8 cellular contexts compared by ENCODE assay signal in the genomic region with DNA sequence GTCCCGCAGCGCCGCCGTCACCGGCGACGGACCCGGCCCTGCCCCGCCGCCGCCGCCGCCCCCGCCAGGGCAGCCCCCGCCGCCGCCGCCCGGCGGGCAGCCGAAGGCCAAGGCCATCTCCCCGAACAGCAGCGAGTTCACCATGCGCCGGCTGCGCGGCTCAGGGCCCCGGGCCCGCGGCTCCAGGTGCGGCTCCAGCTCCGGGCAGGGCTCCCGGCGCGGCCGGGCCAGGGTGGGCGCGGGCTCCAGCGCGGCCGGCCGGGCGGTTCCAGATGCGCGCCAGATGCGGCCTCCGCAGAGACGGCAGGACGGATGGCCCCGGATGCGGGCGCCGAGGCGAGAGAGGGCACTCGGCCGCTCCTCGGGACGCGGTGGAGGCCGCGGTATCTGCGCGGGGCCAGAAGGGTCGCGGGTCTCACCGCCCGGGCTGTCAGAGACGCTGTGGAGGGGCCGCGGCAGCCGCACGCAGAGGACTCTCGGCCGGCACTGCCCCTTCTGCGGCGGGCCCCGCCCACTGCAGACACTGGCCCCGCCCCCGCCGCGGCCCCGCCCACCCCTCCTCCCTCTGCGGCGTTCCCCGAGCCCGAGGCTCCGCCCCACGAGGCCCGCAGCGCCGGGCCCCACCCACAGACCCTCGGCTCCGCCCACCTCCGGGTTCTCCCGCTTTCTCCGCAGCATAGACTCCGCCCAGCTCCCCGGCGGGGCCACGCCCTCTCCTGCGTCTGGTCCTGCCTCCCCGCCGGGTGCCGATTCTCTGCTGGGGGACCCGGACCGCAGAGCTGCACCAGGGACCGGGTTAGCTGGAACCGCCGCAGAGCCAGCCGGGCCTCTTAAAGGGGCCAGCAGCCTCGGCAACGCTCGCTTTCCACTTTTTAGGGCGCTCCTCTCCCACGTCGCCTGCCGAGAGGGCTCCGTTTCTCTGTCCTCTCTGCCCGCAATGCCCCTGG. TPM values are rescaled to one million over a fixed set of nuclear protein-coding genes. Genes with fewer than 3 reads are reported as not detected.
DNase-seq lines count a peak whose midpoint lies in the region; ATAC-seq and TF ChIP-seq lines count a peak whose summit lies in the region.

IFFO2 (minus strand) TSS at position 488 of the 947 bp plus-strand sequence; CDS start at position 144, 344 bp downstream.

- no peaks in the 10 kb centered on the region for H3K9me3 ChIP-seq in parathyroid adenoma (ENCODE audit: control insufficient read depth, low read length)
- no peaks in the 10 kb centered on the region for H3K9me3 ChIP-seq in tibial artery

- TF ChIP-seq CTCF in GM10248 (IDR thresholded peaks at IDR 0.05; ENCODE audit: control extremely low read depth, extremely low read depth, low read depth, missing control alignments) (no peak), HFF-Myc (IDR thresholded peaks at IDR 0.05; ENCODE audit: low read depth, low read length, missing control alignments) (no peak), parathyroid adenoma (IDR thresholded peaks at IDR 0.05) (no peak), tibial artery (IDR thresholded peaks at IDR 0.05) (no peak)

- POLR2A ChIA-PET in GM10248 (lab: Yijun Ruan, JAX), result interaction anchor here (0.6 to 1.4 kb wide), 4 partner anchors 9 to 71 kb away, joined by 3 to 4 read pairs (median 3); partner anchors contain the start of gene ALDH4A1

- no peaks in the 10 kb centered on the region for H3K9me3 Mint-ChIP-seq in activated naive CD8-positive, alpha-beta T cell treated with anti-CD3 and anti-CD28 coated beads, Interleukin-2, amount 50 U/mL, for 24 hours

- H3K4me2 ChIP-seq in parathyroid adenoma (ENCODE audit: low read length), result peak within 1 kb of the TSS; percentile 80

- H3K27ac ChIP-seq in parathyroid adenoma, result peak within 1 kb of the TSS; percentile 24
- H3K27ac ChIP-seq in tibial artery, result peak within 1 kb of the TSS; percentile 94 to 98

- H3K36me3 ChIP-seq in parathyroid adenoma (ENCODE audit: control insufficient read depth, insufficient read depth, low read length) (no peaks in the 10 kb centered on the region), tibial artery (no peaks in the 10 kb centered on the region)

- peaks cover 12% of the 10 kb centered on the region for H3K36me3 Mint-ChIP-seq in activated naive CD8-positive, alpha-beta T cell treated with anti-CD3 and anti-CD28 coated beads, Interleukin-2, amount 50 U/mL, for 24 hours (ENCODE audit: low read depth)

- peak within 1 kb of the TSS; percentile 34 for H3K27ac Mint-ChIP-seq in activated naive CD8-positive, alpha-beta T cell treated with anti-CD3 and anti-CD28 coated beads, Interleukin-2, amount 50 U/mL, for 24 hours

- H3K4me1 Mint-ChIP-seq in activated naive CD8-positive, alpha-beta T cell treated with anti-CD3 and anti-CD28 coated beads, Interleukin-2, amount 50 U/mL, for 24 hours, result peaks cover 53% of the 10 kb centered on the region

- H3K27me3 ChIP-seq in parathyroid adenoma (ENCODE audit: control insufficient read depth, insufficient read depth, low read length) (no peaks in the 10 kb centered on the region), tibial artery (no peaks in the 10 kb centered on the region)

- peaks cover 25% of the 10 kb centered on the region for H3K79me2 ChIP-seq in parathyroid adenoma

- CTCF ChIA-PET in GM10248 (lab: Yijun Ruan, JAX), result interaction anchor here (1.0 to 2.4 kb wide), 7 partner anchors 10 to 54 kb away, joined by 4 to 8 read pairs (median 6); partner anchors contain the start of gene ALDH4A1

- ATAC-seq in activated naive CD8-positive, alpha-beta T cell treated with anti-CD3 and anti-CD28 coated beads, Interleukin-2, amount 50 U/mL, for 24 hours, result peak; percentile 63
- ATAC-seq in Right ventricle myocardium superior (ENCODE audit: poor library complexity), result peak; percentile 98

- peaks cover 7% of the 10 kb centered on the region for H3K27me3 Mint-ChIP-seq in activated naive CD8-positive, alpha-beta T cell treated with anti-CD3 and anti-CD28 coated beads, Interleukin-2, amount 50 U/mL, for 24 hours

- H2AFZ ChIP-seq in parathyroid adenoma, result peak within 1 kb of the TSS; percentile 81

- H3K4me1 ChIP-seq in parathyroid adenoma (peaks cover 15% of the 10 kb centered on the region), tibial artery (peaks cover 0 to 45% (median 37%) of the 10 kb centered on the region in 4 donors)

- H3K4me3 Mint-ChIP-seq in activated naive CD8-positive, alpha-beta T cell treated with anti-CD3 and anti-CD28 coated beads, Interleukin-2, amount 50 U/mL, for 24 hours, result peak within 1 kb of the TSS; percentile 83

- DNase-seq in GM10248 (ENCODE audit: extremely low spot score) (peak; percentile 100), HFF-Myc (ENCODE audit: extremely low read depth, low read depth) (peak; percentile 77), NAMALWA (ENCODE audit: low spot score) (peak; percentile 90), T follicular helper cell (ENCODE audit: low read depth) (peak; percentile 98), Right ventricle myocardium superior (peak; percentile 99), tibial artery (peak; percentile 97 to 99)
- peak; percentile 100 for DNase-seq in activated naive CD8-positive, alpha-beta T cell treated with anti-CD3 and anti-CD28 coated beads, Interleukin-2, amount 50 U/mL, for 24 hours

- intact Hi-C loops in Right ventricle myocardium superior (cut with DNase I), result loop anchor here (5.0 kb wide), 1 partner anchor 44 kb away; no protein-coding TSS in a partner anchor
- intact Hi-C loops in tibial artery (cut with DNase I; ENCODE audit: low total_unique reads), result no loop called here

- H3K9ac ChIP-seq in parathyroid adenoma, result no peak within 1 kb of the TSS

- H3K4me3 ChIP-seq in HFF-Myc (replicated peaks; ENCODE audit: low read depth, low read length) (peak within 1 kb of the TSS; percentile 57), parathyroid adenoma (ENCODE audit: low read depth, low read length) (peak within 1 kb of the TSS; percentile 68), tibial artery (peak within 1 kb of the TSS; percentile 71 to 81)

RNA-seq across cellular contexts. Expression of gene IFFO2, which starts in this region (rescaled TPM):
- 4.4 TPM for total RNA-seq in Right ventricle myocardium superior

Comparison
In these comparisons a context has a peak if more than half of its experiments do, and no peak if none do; other contexts are left out.
1. Peak in every context shown above with its lines: DNase-seq, ATAC-seq, H3K4me3 ChIP-seq and H3K27ac ChIP-seq.